ENCODE assay signal across 8 cellular contexts in genomic region chr18:2655954-2656236, GRCh38. TPM values are rescaled to one million over a fixed set of nuclear protein-coding genes. Genes with fewer than 3 reads are reported as not detected.
DNase-seq lines count a peak whose midpoint lies in the region; ATAC-seq and TF ChIP-seq lines count a peak whose summit lies in the region.

No MANE protein-coding gene starts in this region.

- no peaks in the 10 kb centered on the region for H3K27me3 Mint-ChIP-seq in Calu3 (ENCODE audit: unreplicated experiment)

- H3K27ac Mint-ChIP-seq in Calu3 (ENCODE audit: unreplicated experiment), result peak overlapping the region; percentile 95

- H3K9me3 Mint-ChIP-seq in Calu3 (ENCODE audit: low read depth, unreplicated experiment), result no peaks in the 10 kb centered on the region

- H3K4me1 Mint-ChIP-seq in Calu3 (ENCODE audit: low read depth, unreplicated experiment), result peaks cover 9% of the 10 kb centered on the region

- H3K9ac ChIP-seq in OCI-LY3 (ENCODE audit: low read length) (peak overlapping the region; percentile 87), endocrine pancreas (ENCODE audit: control insufficient read depth, insufficient read depth, low read length) (peak overlapping the region; percentile 88)

- H3K36me3 ChIP-seq in OCI-LY3 (replicated peaks; ENCODE audit: low read depth, low read length) (peaks cover 12% of the 10 kb centered on the region), endocrine pancreas (ENCODE audit: control insufficient read depth, insufficient read depth, low read length) (no peaks in the 10 kb centered on the region)

- H3K4me3 ChIP-seq in OCI-LY3 (ENCODE audit: low read length) (peak overlapping the region; percentile 87), endocrine pancreas (ENCODE audit: control insufficient read depth, insufficient read depth, low read length) (no peak overlapping the region)

- no peaks in the 10 kb centered on the region for H3K9me3 ChIP-seq in OCI-LY3 (ENCODE audit: insufficient read depth, low read length)
- H3K9me3 ChIP-seq in endocrine pancreas (ENCODE audit: control insufficient read depth, low read length), result no peaks in the 10 kb centered on the region

- BruUV-seq in Calu3 (replicated peaks; lab: Mats Ljungman, UMichigan), result no TSS peak

- H3K27ac ChIP-seq in OCI-LY3 (ENCODE audit: low read length), result peak overlapping the region; percentile 87

- no peak for TF ChIP-seq CTCF in Calu3 (IDR thresholded peaks at IDR 0.05; ENCODE audit: unreplicated experiment)
- TF ChIP-seq CTCF in OCI-LY3 (IDR thresholded peaks at IDR 0.05; ENCODE audit: low read depth, low read length), result no peak

- H4K20me1 ChIP-seq in OCI-LY3 (ENCODE audit: insufficient read depth, low read length), result peaks cover 41% of the 10 kb centered on the region

- no peak overlapping the region for H2AFZ ChIP-seq in OCI-LY3 (ENCODE audit: low read depth, low read length)

- intact Hi-C loops in Calu3 (cut with micrococcal nuclease; ENCODE audit: unreplicated experiment), result loop anchor here (5.0 kb wide), 2 partner anchors 69 to 84 kb away; partner anchors contain the start of genes METTL4 and NDC80

- peaks cover 44% of the 10 kb centered on the region for H3K36me3 Mint-ChIP-seq in Calu3 (ENCODE audit: insufficient read depth, unreplicated experiment)

- H3K4me3 Mint-ChIP-seq in Calu3 (ENCODE audit: low read depth, unreplicated experiment), result peak overlapping the region; percentile 92

- H3K27me3 ChIP-seq in OCI-LY3 (ENCODE audit: low read depth, low read length) (peaks cover 5% of the 10 kb centered on the region; the same call in 1 of the 2 replicates), endocrine pancreas (ENCODE audit: control insufficient read depth, insufficient read depth, low read length) (no peaks in the 10 kb centered on the region)

- H3K4me1 ChIP-seq in OCI-LY3 (ENCODE audit: low read length) (peaks cover 33% of the 10 kb centered on the region), endocrine pancreas (ENCODE audit: control insufficient read depth, insufficient read depth, low read length) (peaks cover 16% of the 10 kb centered on the region)

- H3K4me2 ChIP-seq in OCI-LY3 (ENCODE audit: low read length), result peak overlapping the region; percentile 68

- CTCF ChIA-PET in Calu3 (lab: Charles Lee), result interaction anchor here (1.0 kb wide), 1 partner anchor 67 kb away, joined by 4 read pairs; no protein-coding TSS in a partner anchor

- DNase-seq in Calu3 (no peak), occipital lobe (lab: John Stamatoyannopoulos, UW) (peak; percentile 65), DMS153 (lab: John Stamatoyannopoulos, UW) (no peak), SW 1271 (lab: John Stamatoyannopoulos, UW) (no peak)

- peaks cover 52% of the 10 kb centered on the region for H3K79me2 ChIP-seq in OCI-LY3 (ENCODE audit: low read length)

- ATAC-seq in GM21723 (IDR thresholded peaks at IDR 0.05; ENCODE audit: unreplicated experiment) (peak; percentile 26), GM21381 (IDR thresholded peaks at IDR 0.05; ENCODE audit: unreplicated experiment) (no peak)

RNA-seq across cellular contexts. Expression of gene SMCHD1, which starts 0.4 kb away (rescaled TPM):
- total RNA-seq in Calu3 (2022) (66.1 and 68.3 TPM in 2 replicates), occipital lobe (199 TPM)
